In the genomic region with DNA sequence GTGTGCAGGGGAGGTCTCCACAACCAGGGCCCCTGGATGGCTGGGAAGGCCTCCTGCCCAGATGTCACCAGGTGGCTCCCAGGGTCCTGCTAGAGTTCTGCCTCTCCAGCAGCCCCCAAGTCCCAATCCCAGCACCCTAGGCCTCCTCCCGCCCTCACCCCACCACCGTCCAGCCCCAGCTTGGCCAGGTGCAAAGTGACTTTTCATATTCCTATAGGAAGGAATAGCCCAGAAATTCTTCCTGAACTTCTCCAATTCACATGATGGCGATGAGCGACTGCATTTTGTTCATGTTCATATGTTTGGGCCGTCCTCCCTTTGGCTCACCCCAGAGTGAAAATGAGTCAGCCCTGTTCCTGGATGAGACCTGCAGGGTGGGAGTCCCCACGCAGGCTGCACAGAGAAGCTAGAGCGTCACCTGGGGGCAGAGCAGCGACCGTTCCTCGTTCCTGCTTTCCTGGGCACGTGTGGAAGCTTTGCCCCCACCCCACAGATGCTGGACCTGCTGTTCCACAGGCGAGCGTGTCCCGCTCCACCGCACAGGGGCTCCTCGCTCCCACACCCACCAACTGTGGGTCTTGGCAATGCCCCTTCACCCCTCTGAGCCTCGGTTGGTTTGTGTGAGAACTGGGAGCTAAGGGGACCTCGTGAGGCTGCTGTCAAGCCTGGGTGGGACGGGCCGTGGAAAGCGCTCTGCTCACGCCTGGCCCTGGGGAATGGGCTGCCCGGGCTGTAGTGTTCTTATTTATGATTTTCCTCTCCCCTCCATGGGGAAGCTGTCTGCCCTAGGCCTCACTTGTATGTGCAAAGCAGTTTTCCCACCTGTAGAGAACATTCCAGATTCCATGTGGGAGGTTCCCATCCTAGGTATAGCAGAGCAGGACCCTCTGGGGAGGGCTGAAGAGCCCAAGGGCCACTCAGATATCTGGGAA, we compare ENCODE assay signal across 29 cellular contexts. TPM values are rescaled to one million over a fixed set of nuclear protein-coding genes. Genes with fewer than 3 reads are reported as not detected.
A peak's percentile ranks its signal among the peaks of the same experiment; 100 is the strongest.
DNase-seq lines count a peak whose midpoint lies in the region; ATAC-seq and TF ChIP-seq lines count a peak whose summit lies in the region.
"Had no signal": no experiment of that assay in that cellular context is flagged by ENCODE, and none has a peak within 500 bp of the region (broad histone marks: within the 10 kb centered on the region; RNA-seq: fewer than 3 reads in every experiment).

No MANE protein-coding gene starts in this region.

- WGBS in SK-N-SH (ENCODE audit: low lambda C conversion rate): 82% methylated on average over 18 of the region's 23 CpGs
- WGBS in sigmoid colon, 2 donors: 88 to 90% methylated on average over 23 of the region's 23 CpGs

- H3K79me2 ChIP-seq in SK-N-SH (ENCODE audit: insufficient read depth): peaks cover 2% of the 10 kb centered on the region; the same call in 1 of the 2 replicates

- no peaks in the 10 kb centered on the region for H3K9me2 ChIP-seq in SK-N-SH

- H3K27me3 ChIP-seq in SK-N-SH (ENCODE audit: insufficient read depth) (no peaks in the 10 kb centered on the region), left lung (no peaks in the 10 kb centered on the region), sigmoid colon (no peaks in the 10 kb centered on the region)
- H3K27me3 ChIP-seq: dorsolateral prefrontal cortex, Peyer's patch, SJSA1, stomach, upper lobe of left lung had no signal

- H3K27ac ChIP-seq in SK-N-SH (ENCODE audit: low read depth in 2 of 2, low read length in 1 of 2) (no peak overlapping the region), left lung (no peak overlapping the region), sigmoid colon (no peak overlapping the region)
- H3K27ac ChIP-seq: 22Rv1, dorsolateral prefrontal cortex, epithelial cell of prostate, Peyer's patch, psoas muscle, SJSA1, stomach, upper lobe of left lung had no signal

- ATAC-seq in SK-N-SH treated with all-trans-retinoic acid at 6 μM for 48 hours (no peak), left lung (no peak), GM21737 (IDR thresholded peaks at IDR 0.05; ENCODE audit: unreplicated experiment) (no peak)
- ATAC-seq: naive thymus-derived CD8-positive, alpha-beta T cell; psoas muscle; T-helper 17 cell had no signal

- H3K9me3 ChIP-seq in SK-N-SH (no peaks in the 10 kb centered on the region), left lung (peaks cover 0 to 4% of the 10 kb centered on the region in 2 donors), sigmoid colon (no peaks in the 10 kb centered on the region)
- H3K9me3 ChIP-seq: Peyer's patch, SJSA1, upper lobe of left lung had no signal

- no peak for TF ChIP-seq RAD21 in SK-N-SH (IDR thresholded peaks at IDR 0.05; ENCODE audit: low read length)

- intact Hi-C loops in left lung (cut with DNase I): no loop called here
- intact Hi-C loops in sigmoid colon (cut with DNase I): no loop called here

- peaks cover 0 to 1% of the 10 kb centered on the region in 2 experiments; a peak in 2 of 4 replicates for H3K4me1 ChIP-seq in SK-N-SH (ENCODE audit: control insufficient read depth in 1 of 2, insufficient read depth in 2 of 2, low read depth in 1 of 2, low read length in 1 of 2)
- H3K4me1 ChIP-seq in left lung: peaks cover 0 to under 1% of the 10 kb centered on the region in 2 donors
- peaks cover 0 to 14% (median 9%) of the 10 kb centered on the region in 4 donors for H3K4me1 ChIP-seq in sigmoid colon
- H3K4me1 ChIP-seq: psoas muscle, SJSA1 had no signal

- POLR2A ChIA-PET in SK-N-SH (lab: Yijun Ruan, JAX): no interaction called here

- H4K20me1 ChIP-seq in SK-N-SH (ENCODE audit: insufficient read depth): peaks cover 15% of the 10 kb centered on the region

- CTCF ChIA-PET in SK-N-SH (lab: Yijun Ruan, JAX): interaction anchor here (1.0 kb wide), 1 partner anchor 26 kb away, joined by 3 read pairs; no protein-coding TSS in a partner anchor

- TF ChIP-seq EP300 in SK-N-SH (IDR thresholded peaks at IDR 0.05; ENCODE audit: borderline replicate concordance in 1 of 2, low read depth in 1 of 2, low read length in 1 of 2): no peak
- no peak for TF ChIP-seq EP300 in sigmoid colon (IDR thresholded peaks at IDR 0.05)

- TF ChIP-seq POLR2A in sigmoid colon (IDR thresholded peaks at IDR 0.05): no peak

- H3K36me3 ChIP-seq in SK-N-SH (replicated peaks in 1 of 2; ENCODE audit: control insufficient read depth in 1 of 2, insufficient read depth in 2 of 2, low read length in 1 of 2) (peaks cover 3 to 29% of the 10 kb centered on the region in 2 experiments), left lung (peaks cover 0 to 33% of the 10 kb centered on the region in 2 donors), sigmoid colon (peaks cover 9 to 31% (median 20%) of the 10 kb centered on the region in 4 donors)

- TF ChIP-seq CTCF in SK-N-SH (IDR thresholded peaks at IDR 0.05): no peak
- no peak for TF ChIP-seq CTCF in left lung (IDR thresholded peaks at IDR 0.05)
- TF ChIP-seq CTCF in sigmoid colon (IDR thresholded peaks at IDR 0.05): no peak

- no peaks in the 10 kb centered on the region for H3F3A ChIP-seq in SK-N-SH (replicated peaks; ENCODE audit: insufficient read depth)

- H3K4me3 ChIP-seq in SK-N-SH (ENCODE audit: low read depth in 2 of 2, low read length in 1 of 2) (no peak overlapping the region), left lung (no peak overlapping the region), sigmoid colon (no peak overlapping the region)
- H3K4me3 ChIP-seq: dorsolateral prefrontal cortex, Peyer's patch, psoas muscle, SJSA1, smooth muscle cell, stomach, upper lobe of left lung had no signal

- no peak overlapping the region for H2AFZ ChIP-seq in SK-N-SH (ENCODE audit: low read depth)

- no peak overlapping the region for H3K4me2 ChIP-seq in SK-N-SH
- H3K4me2 ChIP-seq: smooth muscle cell had no signal

- no peak overlapping the region for H3K9ac ChIP-seq in SK-N-SH

- DNase-seq in SK-N-SH (peak; percentile 13), left lung (peak; percentile 20 to 72), sigmoid colon (peak; percentile 52), iPS-NIHi11 (ENCODE audit: low spot score) (no peak)
- DNase-seq: activated CD4-positive, alpha-beta T cell treated with anti-CD3 and anti-CD28 coated beads, Interleukin-2, amount 50 U/mL, for 4 hours; activated CD8-positive, alpha-beta memory T cell treated with anti-CD3 and anti-CD28 coated beads, Interleukin-2, amount 50 U/mL, for 48 hours; AML-193; amygdala; caudate nucleus; hippocampal formation; naive thymus-derived CD8-positive, alpha-beta T cell; NCI-H1105 treated with DMSO at 0.1 percent for 48 hours; NCI-H2081; NCI-H446 treated with DMSO at 0.1 percent for 48 hours; psoas muscle; stimulated activated CD4-positive, alpha-beta T cell treated with anti-CD3 and anti-CD28 coated beads, Interleukin-4, amount 100 ng/mL, for 4 hours; stomach; T-helper 17 cell had no signal

TF ChIP-seq in SK-N-SH, 30 proteins besides CTCF, POLR2A, EP300 and RAD21:
- TF ChIP-seq FOXM1 (IDR thresholded peaks at IDR 0.05; ENCODE audit: low read depth) (no peak), SMC3 (IDR thresholded peaks at IDR 0.05; ENCODE audit: low read depth, low read length) (no peak)

TF ChIP-seq in SK-N-SH treated with all-trans-retinoic acid at 6 μM for 48 hours, 23 proteins besides CTCF, POLR2A, EP300 and RAD21:
- TF ChIP-seq ZNF70 (CRISPR knock-in tag; IDR thresholded peaks at IDR 0.05) (no peak), ESRRG (CRISPR knock-in tag; IDR thresholded peaks at IDR 0.05) (no peak), RARB (CRISPR knock-in tag; IDR thresholded peaks at IDR 0.05) (no peak)
- TF ChIP-seq, protein P1, sequence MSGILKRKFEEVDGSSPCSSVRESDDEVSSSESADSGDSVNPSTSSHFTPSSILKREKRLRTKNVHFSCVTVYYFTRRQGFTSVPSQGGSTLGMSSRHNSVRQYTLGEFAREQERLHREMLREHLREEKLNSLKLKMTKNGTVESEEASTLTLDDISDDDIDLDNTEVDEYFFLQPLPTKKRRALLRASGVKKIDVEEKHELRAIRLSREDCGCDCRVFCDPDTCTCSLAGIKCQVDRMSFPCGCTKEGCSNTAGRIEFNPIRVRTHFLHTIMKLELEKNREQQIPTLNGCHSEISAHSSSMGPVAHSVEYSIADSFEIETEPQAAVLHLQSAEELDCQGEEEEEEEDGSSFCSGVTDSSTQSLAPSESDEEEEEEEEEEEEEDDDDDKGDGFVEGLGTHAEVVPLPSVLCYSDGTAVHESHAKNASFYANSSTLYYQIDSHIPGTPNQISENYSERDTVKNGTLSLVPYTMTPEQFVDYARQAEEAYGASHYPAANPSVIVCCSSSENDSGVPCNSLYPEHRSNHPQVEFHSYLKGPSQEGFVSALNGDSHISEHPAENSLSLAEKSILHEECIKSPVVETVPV (CRISPR knock-in tag; IDR thresholded peaks at IDR 0.05): no peak

RNA-seq across cellular contexts. Expression of a gene that starts 6.9 kb away (rescaled TPM):
- 113 and 116 TPM in 2 replicates for polyA plus RNA-seq in SK-N-SH (2012; rRNA removed)
- polyA plus RNA-seq in SK-N-SH (2012; cell fraction: cytosol; rRNA removed): 36.6 and 76.5 TPM in 2 replicates
- polyA plus RNA-seq in SK-N-SH (2012; cell fraction: nucleus; rRNA removed): 59.4 and 94.1 TPM in 2 replicates
- 10 to 100 TPM; 21.9 to 25.8 TPM for total RNA-seq in left lung
- 10 to 100 TPM; 30.0 to 38.0 (median 36.4) TPM for total RNA-seq in sigmoid colon
- 10 to 100 TPM; 36.5 to 61.6 (median 37.8) TPM for polyA plus RNA-seq in sigmoid colon

RNA-seq across cellular contexts. Expression of a gene that starts 13.9 kb away (rescaled TPM):
- polyA plus RNA-seq in SK-N-SH (2012; rRNA removed) (not detected in 2 replicates), sigmoid colon (under 1 TPM in 1 of 3 donors, not detected in 2; 0.10 TPM)
- not detected in 2 replicates for polyA plus RNA-seq in SK-N-SH (2012; cell fraction: cytosol; rRNA removed)
- not detected in 2 replicates for polyA plus RNA-seq in SK-N-SH (2012; cell fraction: nucleus; rRNA removed)
- total RNA-seq in left lung (not detected), sigmoid colon (not detected)
- total RNA-seq: CD8-positive, alpha-beta memory T cell; naive thymus-derived CD8-positive, alpha-beta T cell; Peyer's patch; SJSA1; stomach; T-helper 17 cell; upper lobe of left lung had no signal
- polyA plus RNA-seq: CD8-positive, alpha-beta memory T cell; keratinocyte; naive thymus-derived CD8-positive, alpha-beta T cell; psoas muscle; stomach had no signal

RNA-seq across cellular contexts. Expression of a gene that starts 27.8 kb away (rescaled TPM):
- polyA plus RNA-seq in SK-N-SH (2012; rRNA removed) (18.6 and 20.1 TPM in 2 replicates), sigmoid colon (10 to 100 TPM in 1 of 3 donors, 1 to 10 TPM in 2; 4.8 to 10.9 (median 5.3) TPM)
- 11.6 and 16.6 TPM in 2 replicates for polyA plus RNA-seq in SK-N-SH (2012; cell fraction: cytosol; rRNA removed)
- polyA plus RNA-seq in SK-N-SH (2012; cell fraction: nucleus; rRNA removed): 31.3 and 32.1 TPM in 2 replicates
- total RNA-seq in left lung (10 to 100 TPM; 18.1 to 20.7 TPM), sigmoid colon (10 to 100 TPM in 1 of 4 donors, 1 to 10 TPM in 3; 8.8 to 12.7 (median 9.8) TPM)
- polyA plus RNA-seq: naive thymus-derived CD8-positive, alpha-beta T cell had no signal

RNA-seq across cellular contexts. Expression of a gene that starts 38.6 kb away (rescaled TPM):
- polyA plus RNA-seq in SK-N-SH (2012; rRNA removed) (not detected in 2 replicates), sigmoid colon (not detected)
- polyA plus RNA-seq in SK-N-SH (2012; cell fraction: cytosol; rRNA removed): not detected in 2 replicates
- not detected in 2 replicates for polyA plus RNA-seq in SK-N-SH (2012; cell fraction: nucleus; rRNA removed)
- total RNA-seq in left lung (not detected), sigmoid colon (not detected)
- total RNA-seq: CD8-positive, alpha-beta memory T cell; naive thymus-derived CD8-positive, alpha-beta T cell; Peyer's patch; psoas muscle; SJSA1; smooth muscle cell; stomach; T-helper 17 cell; upper lobe of left lung had no signal
- polyA plus RNA-seq: CD8-positive, alpha-beta memory T cell; keratinocyte; naive thymus-derived CD8-positive, alpha-beta T cell; psoas muscle; stomach had no signal

RNA-seq across cellular contexts. Expression of a gene that starts 54.2 kb away (rescaled TPM):
- polyA plus RNA-seq in SK-N-SH (2012; rRNA removed): 0.08 TPM in 1 of 2 replicates, not detected in the other
- polyA plus RNA-seq in SK-N-SH (2012; cell fraction: cytosol; rRNA removed): not detected in 2 replicates
- 0.06 TPM in 1 of 2 replicates, not detected in the other for polyA plus RNA-seq in SK-N-SH (2012; cell fraction: nucleus; rRNA removed)
- not detected for total RNA-seq in left lung
- not detected for total RNA-seq in sigmoid colon
- not detected for polyA plus RNA-seq in sigmoid colon
- total RNA-seq: CD8-positive, alpha-beta memory T cell; dorsolateral prefrontal cortex; naive thymus-derived CD8-positive, alpha-beta T cell; Peyer's patch; psoas muscle; SJSA1; stomach; T-helper 17 cell had no signal
- polyA plus RNA-seq: CD8-positive, alpha-beta memory T cell; keratinocyte; naive thymus-derived CD8-positive, alpha-beta T cell; psoas muscle; smooth muscle cell; stomach had no signal
